In the genomic region with DNA sequence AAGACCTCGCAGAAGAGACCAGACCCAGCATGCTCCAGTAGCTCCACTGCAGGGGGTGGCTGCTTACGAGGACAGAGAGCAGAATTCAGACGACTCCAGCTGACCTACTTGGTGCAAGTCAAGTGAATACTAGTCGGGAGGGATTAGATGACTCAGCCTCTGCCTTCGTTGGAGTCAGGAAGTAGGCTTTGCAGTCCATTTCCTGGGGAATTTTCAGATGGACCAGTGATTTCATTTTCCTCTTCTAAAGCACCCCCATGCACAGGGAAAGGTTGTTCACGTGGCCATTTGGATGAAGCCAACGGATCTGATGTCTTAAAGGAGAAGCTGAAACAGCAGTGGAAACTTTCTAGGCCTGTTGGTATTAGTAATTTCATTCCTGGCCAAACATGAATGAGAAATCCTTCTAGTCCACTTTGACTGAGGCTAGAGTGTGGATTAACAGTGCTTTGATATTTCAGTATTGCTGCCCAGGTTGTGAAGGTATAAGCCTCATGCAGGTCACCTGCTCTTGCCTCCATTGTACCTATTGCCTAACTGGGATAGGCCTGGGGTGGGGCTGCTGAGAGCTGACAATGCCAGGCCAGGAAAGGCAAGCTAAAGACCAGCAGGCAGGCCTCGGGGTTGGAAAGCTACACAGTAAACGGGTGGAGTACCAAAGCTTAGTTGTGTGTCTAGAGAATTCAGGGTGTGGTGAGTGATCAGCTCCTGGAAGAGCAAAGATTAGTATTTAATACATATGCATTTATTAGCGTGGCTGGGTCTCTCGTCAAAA, we compare ENCODE assay signal across 8 cellular contexts.
DNase-seq lines count a peak whose midpoint lies in the region; ATAC-seq and TF ChIP-seq lines count a peak whose summit lies in the region.

No MANE protein-coding gene starts in this region.

- in situ Hi-C loops in GM23248 (cut with MboI), result no loop called here

- H3K27me3 ChIP-seq in GM23248 (replicated peaks; ENCODE audit: insufficient read depth) (no peaks in the 10 kb centered on the region), skeletal muscle tissue (ENCODE audit: control insufficient read depth in 3 of 3, insufficient read depth in 3 of 3, low read length in 3 of 3) (no peaks in the 10 kb centered on the region)

- H3K27ac ChIP-seq in GM23248 (peak overlapping the region; percentile 78), skeletal muscle tissue (ENCODE audit: low read depth, low read length) (peak overlapping the region; percentile 53)

- no peaks in the 10 kb centered on the region for H4K20me1 ChIP-seq in GM23248 (ENCODE audit: insufficient read depth)

- H3K4me2 ChIP-seq in GM23248 (ENCODE audit: unreplicated experiment), result peak overlapping the region; percentile 70

- H3K79me2 ChIP-seq in GM23248 (ENCODE audit: insufficient read depth), result no peaks in the 10 kb centered on the region

- H3K9me2 ChIP-seq in GM23248 (ENCODE audit: insufficient read depth), result no peaks in the 10 kb centered on the region

- H3K9me3 ChIP-seq in GM23248 (ENCODE audit: low read depth) (no peaks in the 10 kb centered on the region), skeletal muscle tissue (ENCODE audit: control insufficient read depth in 3 of 3, low read length in 3 of 3) (no peaks in the 10 kb centered on the region)

- peak overlapping the region; percentile 31 for H2AFZ ChIP-seq in GM23248

- peaks cover 30% of the 10 kb centered on the region for H3F3A ChIP-seq in GM23248 (ENCODE audit: insufficient read depth)

- H3K36me3 ChIP-seq in GM23248 (ENCODE audit: low read depth) (no peaks in the 10 kb centered on the region), skeletal muscle tissue (ENCODE audit: control insufficient read depth in 3 of 3, insufficient read depth in 3 of 3, low read length in 3 of 3) (no peaks in the 10 kb centered on the region)

- H3K9ac ChIP-seq in GM23248 (peak overlapping the region; percentile 43), skeletal muscle tissue (ENCODE audit: low read depth in 1 of 3, low read length in 3 of 3) (no peak overlapping the region)

- no peak for TF ChIP-seq CTCF in fibroblast of the aortic adventitia (IDR thresholded peaks at IDR 0.05; ENCODE audit: insufficient read depth, low read length)

- H3K4me1 ChIP-seq in GM23248 (ENCODE audit: insufficient read depth) (peaks cover 38% of the 10 kb centered on the region), skeletal muscle tissue (ENCODE audit: control insufficient read depth in 3 of 3, insufficient read depth in 3 of 3, low read length in 3 of 3) (peaks cover 13 to 31% (median 27%) of the 10 kb centered on the region in 3 donors)

- DNase-seq in GM23248, result peak; percentile 88
- DNase-seq in SIG-M5 treated with dmso at 0.1 percent for 504 hours (lab: John Stamatoyannopoulos, UW; ENCODE audit: unreplicated experiment), result peak; percentile 84
- peak; percentile 89 for DNase-seq in fibroblast of the aortic adventitia (ENCODE audit: low read depth)
- no peak for DNase-seq in effector CD4-positive, alpha-beta T cell
- no peak for DNase-seq in inferior parietal cortex (ENCODE audit: extremely low spot score)

- no peak for ATAC-seq in GM18861 (IDR thresholded peaks at IDR 0.05; ENCODE audit: unreplicated experiment)
- ATAC-seq in HG02852 (IDR thresholded peaks at IDR 0.05; ENCODE audit: unreplicated experiment), result no peak

- 2 to 3% methylated on average over 11 of the region's 11 CpGs for WGBS in GM23248 (ENCODE audit: low coverage in 1 of 2, low lambda C conversion rate in 2 of 2, missing lambda C conversion rate in 2 of 2), 2 experiments

- no peak overlapping the region; the same call in 1 of the 2 replicates for H3K4me3 ChIP-seq in GM23248
- no peak overlapping the region for H3K4me3 ChIP-seq in fibroblast of the aortic adventitia (ENCODE audit: low read depth, low read length)
- no peak overlapping the region for H3K4me3 ChIP-seq in skeletal muscle tissue (ENCODE audit: low read length in 3 of 3)

Comparison
In these comparisons a context has a peak if more than half of its experiments do, and no peak if none do; other contexts are left out.
1. DNase-seq: peak in GM23248 (single experiment), SIG-M5 treated with dmso at 0.1 percent for 504 hours (single experiment) and fibroblast of the aortic adventitia (single experiment); none in effector CD4-positive, alpha-beta T cell (single experiment) and inferior parietal cortex (single experiment).